8 cellular contexts compared by ENCODE assay signal in the genomic region with DNA sequence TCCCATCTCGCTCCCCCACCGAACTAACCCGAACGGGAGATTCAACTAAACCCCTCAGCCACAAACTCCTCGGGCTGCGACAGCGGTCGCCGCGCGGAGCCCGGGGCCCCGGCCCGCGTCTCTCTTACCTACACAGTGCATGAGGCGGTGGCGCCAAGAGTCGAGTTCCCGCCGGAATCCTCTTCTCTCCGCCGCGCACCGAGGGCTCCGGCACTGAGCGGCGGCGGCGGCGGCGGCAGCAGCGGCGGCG. TPM values are rescaled to one million over a fixed set of nuclear protein-coding genes. Genes with fewer than 3 reads are reported as not detected.
DNase-seq lines count a peak whose midpoint lies in the region; ATAC-seq and TF ChIP-seq lines count a peak whose summit lies in the region.

No MANE protein-coding gene starts in this region.

- peak overlapping the region; percentile 78 for H3K27ac ChIP-seq in smooth muscle cell (ENCODE audit: low read depth)

- no peaks in the 10 kb centered on the region for H3K9me3 Mint-ChIP-seq in activated B cell treated with CpG ODN at 0.5 μM for 24 hours

- peak overlapping the region; percentile 73 for H3K9ac ChIP-seq in smooth muscle cell (ENCODE audit: low read depth)

- H3K36me3 Mint-ChIP-seq in activated B cell treated with CpG ODN at 0.5 μM for 24 hours (ENCODE audit: low read depth), result peaks cover 9% of the 10 kb centered on the region

- H3K79me2 ChIP-seq in smooth muscle cell (ENCODE audit: low read depth), result peaks cover 42% of the 10 kb centered on the region

- H3K27ac Mint-ChIP-seq in activated B cell treated with CpG ODN at 0.5 μM for 24 hours, result peak overlapping the region; percentile 90

- ATAC-seq in GM18868 (IDR thresholded peaks at IDR 0.05; ENCODE audit: unreplicated experiment) (peak; percentile 8), HG02938 (IDR thresholded peaks at IDR 0.05; ENCODE audit: unreplicated experiment) (peak; percentile 8), activated B cell treated with CpG ODN at 0.5 μM for 24 hours (ENCODE audit: low read depth) (peak; percentile 6), left ventricle myocardium superior (peak; percentile 9), GM19328 (IDR thresholded peaks at IDR 0.05; ENCODE audit: unreplicated experiment) (no peak), HG03457 (IDR thresholded peaks at IDR 0.05; ENCODE audit: unreplicated experiment) (no peak)

- H3K4me1 ChIP-seq in smooth muscle cell (ENCODE audit: low read depth), result peaks cover 12% of the 10 kb centered on the region

- H3F3A ChIP-seq in smooth muscle cell (ENCODE audit: low read depth), result peaks cover 7% of the 10 kb centered on the region

- H3K4me2 ChIP-seq in smooth muscle cell, result peak overlapping the region; percentile 92

- H2AFZ ChIP-seq in smooth muscle cell (ENCODE audit: low read depth), result peak overlapping the region; percentile 98

- intact Hi-C loops in activated B cell treated with CpG ODN at 0.5 μM for 24 hours (cut with micrococcal nuclease) (loop anchor here (1.0 to 5.0 kb wide), 5 partner anchors 211 to 1794 kb away; a partner anchor contains a TSS), left ventricle myocardium superior (cut with micrococcal nuclease) (loop anchor here (5.0 kb wide), 1 partner anchor 209 kb away; a partner anchor contains a TSS)

- POLR2A ChIA-PET in activated B cell treated with CpG ODN at 0.5 μM for 24 hours (lab: Charles Lee), result no interaction called here

- no peaks in the 10 kb centered on the region for H3K9me3 ChIP-seq in smooth muscle cell (replicated peaks; ENCODE audit: low read depth)

- H3K27me3 Mint-ChIP-seq in activated B cell treated with CpG ODN at 0.5 μM for 24 hours, result no peaks in the 10 kb centered on the region

- H3K4me3 ChIP-seq in smooth muscle cell, result peak overlapping the region; percentile 73

- peaks cover 22% of the 10 kb centered on the region for H3K4me1 Mint-ChIP-seq in activated B cell treated with CpG ODN at 0.5 μM for 24 hours

- peak overlapping the region; percentile 93 for H3K4me3 Mint-ChIP-seq in activated B cell treated with CpG ODN at 0.5 μM for 24 hours

- DNase-seq in activated B cell treated with CpG ODN at 0.5 μM for 24 hours (no peak), left ventricle myocardium superior (no peak), smooth muscle cell (lab: John Stamatoyannopoulos, UW; ENCODE audit: unreplicated experiment) (peak; percentile 61), NCI-H510A (lab: John Stamatoyannopoulos, UW) (no peak)

- TF ChIP-seq CTCF in activated B cell treated with CpG ODN at 0.5 μM for 24 hours (IDR thresholded peaks at IDR 0.05), result no peak
- TF ChIP-seq CTCF in smooth muscle cell (IDR thresholded peaks at IDR 0.05; ENCODE audit: borderline replicate concordance, insufficient read depth, poor library complexity, severe bottlenecking), result no peak

- H3K36me3 ChIP-seq in smooth muscle cell (ENCODE audit: low read depth), result no peaks in the 10 kb centered on the region

- under 1% methylated on average over 33 of the region's 34 CpGs for whole genome bisulfite sequencing in smooth muscle cell (ENCODE audit: low lambda C conversion rate)

- CTCF ChIA-PET in activated B cell treated with CpG ODN at 0.5 μM for 24 hours (lab: Charles Lee), result no interaction called here

- no peaks in the 10 kb centered on the region for H3K27me3 ChIP-seq in smooth muscle cell (ENCODE audit: low read depth)

- H4K20me1 ChIP-seq in smooth muscle cell (ENCODE audit: low read depth), result peaks cover 32% of the 10 kb centered on the region

RNA-seq across cellular contexts. Expression of a gene that starts 0.2 kb away (rescaled TPM):
- total RNA-seq in activated B cell treated with CpG ODN at 0.5 μM for 24 hours (11.9 and 12.6 TPM in 2 replicates), left ventricle myocardium superior (7.4 TPM), smooth muscle cell (15.9 and 16.6 TPM in 2 replicates)
- 6.7 and 11.2 TPM in 2 replicates for polyA plus RNA-seq in smooth muscle cell

Comparison
In these comparisons a context has a peak if more than half of its experiments do, and no peak if none do; other contexts are left out.
1. ATAC-seq: peak in GM18868 (single experiment), HG02938 (single experiment), activated B cell treated with CpG ODN at 0.5 μM for 24 hours (single experiment) and left ventricle myocardium superior (single experiment); none in GM19328 (single experiment) and HG03457 (single experiment).